ENCODE assay signal across 8 cellular contexts in genomic region chr16:8621572-8622314, GRCh38.
DNase-seq lines count a peak whose midpoint lies in the region; ATAC-seq lines count a peak whose summit lies in the region.

A gene with protein sequence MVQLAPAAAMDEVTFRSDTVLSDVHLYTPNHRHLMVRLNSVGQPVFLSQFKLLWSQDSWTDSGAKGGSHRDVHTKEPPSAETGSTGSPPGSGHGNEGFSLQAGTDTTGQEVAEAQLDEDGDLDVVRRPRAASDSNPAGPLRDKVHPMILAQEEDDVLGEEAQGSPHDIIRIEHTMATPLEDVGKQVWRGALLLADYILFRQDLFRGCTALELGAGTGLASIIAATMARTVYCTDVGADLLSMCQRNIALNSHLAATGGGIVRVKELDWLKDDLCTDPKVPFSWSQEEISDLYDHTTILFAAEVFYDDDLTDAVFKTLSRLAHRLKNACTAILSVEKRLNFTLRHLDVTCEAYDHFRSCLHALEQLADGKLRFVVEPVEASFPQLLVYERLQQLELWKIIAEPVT (plus strand): TSS chr16:8621698. CDS start chr16:8625666, 3,968 bp downstream.

- H3K4me3 Mint-ChIP-seq in effector memory CD8-positive, alpha-beta T cell: peak within 1 kb of the TSS; percentile 92 to 93

- peak; percentile 94 for ATAC-seq in GM19468 (IDR thresholded peaks at IDR 0.05; ENCODE audit: extremely low read depth, unreplicated experiment)
- peak; percentile 97 for ATAC-seq in effector memory CD8-positive, alpha-beta T cell (replicated peaks)

- peaks cover 8 to 9% of the 10 kb centered on the region in 2 donors for H3K27me3 Mint-ChIP-seq in effector memory CD8-positive, alpha-beta T cell

- H3K4me1 Mint-ChIP-seq in effector memory CD8-positive, alpha-beta T cell (ENCODE audit: low read depth in 2 of 2): peaks cover 10 to 20% of the 10 kb centered on the region in 2 donors

- peaks cover 29% of the 10 kb centered on the region for H3K36me3 Mint-ChIP-seq in effector memory CD8-positive, alpha-beta T cell (ENCODE audit: insufficient read depth)

- no peaks in the 10 kb centered on the region for H3K9me3 Mint-ChIP-seq in effector memory CD8-positive, alpha-beta T cell

- H3K27ac Mint-ChIP-seq in effector memory CD8-positive, alpha-beta T cell: peak within 1 kb of the TSS; percentile 89 to 90

- DNase-seq in CMK (ENCODE audit: low read depth): peak; percentile 68
- DNase-seq in HS-5 (ENCODE audit: low read depth): peak; percentile 54
- DNase-seq in NOMO-1 (lab: John Stamatoyannopoulos, UW; ENCODE audit: unreplicated experiment in 2 of 2): peak; percentile 68 to 86
- peak; percentile 83 to 85 for DNase-seq in activated CD8-positive, alpha-beta memory T cell treated with anti-CD3 and anti-CD28 coated beads for 4 hours (ENCODE audit: low read depth in 2 of 2)
- DNase-seq in effector memory CD8-positive, alpha-beta T cell: peak; percentile 86 to 92 (median 91)
- peak; percentile 88 for DNase-seq in medulla oblongata (ENCODE audit: extremely low spot score)
- peak; percentile 83 to 92 (median 87) for DNase-seq in stimulated activated CD4-positive, alpha-beta T cell treated with anti-CD3 and anti-CD28 coated beads, TNF-alpha, amount 100 ng/mL, for 48 hours (ENCODE audit: low read depth in 3 of 3)

Comparison
In these comparisons a context has a peak if more than half of its experiments do, and no peak if none do; other contexts are left out.
1. Peak in every context shown above with its lines: DNase-seq and ATAC-seq.